In the genomic region with DNA sequence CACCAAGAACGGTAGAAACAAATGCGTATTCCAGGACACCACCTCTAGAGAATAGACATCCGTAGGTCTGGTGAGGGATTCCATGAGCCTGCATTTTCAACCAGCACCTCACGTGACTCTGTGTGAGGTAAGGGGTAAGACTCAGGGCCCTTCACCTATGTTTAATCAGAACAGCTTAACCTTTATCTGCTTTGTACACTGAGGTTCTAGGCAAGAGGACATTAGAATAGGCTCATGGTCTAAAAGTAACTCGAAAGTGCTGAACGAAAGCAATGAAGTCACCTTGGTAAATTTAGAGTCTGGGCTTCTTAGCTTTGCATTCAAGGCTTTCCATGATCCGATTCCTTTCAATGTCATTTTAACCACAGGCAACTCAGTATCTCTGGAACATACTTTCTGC, we compare ENCODE assay signal across 22 cellular contexts.
DNase-seq lines count a peak whose midpoint lies in the region; ATAC-seq and TF ChIP-seq lines count a peak whose summit lies in the region.
"Had no signal": no experiment of that assay in that cellular context is flagged by ENCODE, and none has a peak within 500 bp of the region (broad histone marks: within the 10 kb centered on the region; RNA-seq: fewer than 3 reads in every experiment).

No MANE protein-coding gene starts in this region.

- peaks cover 0 to 9% (median 2%) of the 10 kb centered on the region in 3 donors for H3K27me3 Mint-ChIP-seq in immature natural killer cell (ENCODE audit: low read depth in 3 of 3)

- no peaks in the 10 kb centered on the region for H3K9me3 Mint-ChIP-seq in immature natural killer cell
- H3K9me3 Mint-ChIP-seq: GM23338 had no signal

- no peaks in the 10 kb centered on the region for H3K36me3 ChIP-seq in right atrium auricular region
- H3K36me3 ChIP-seq in psoas muscle (ENCODE audit: insufficient read depth in 1 of 2, low read depth in 1 of 2): no peaks in the 10 kb centered on the region
- H3K36me3 ChIP-seq: BLaER1, HAP-1 had no signal

- no peaks in the 10 kb centered on the region for H3K4me1 Mint-ChIP-seq in immature natural killer cell
- H3K4me1 Mint-ChIP-seq: B cell; CD4-positive, CD25-positive, alpha-beta regulatory T cell; CD8-positive, alpha-beta memory T cell; GM23338 had no signal

- 87% methylated on average over 7 of the region's 7 CpGs for WGBS in right cardiac atrium
- WGBS in psoas muscle, 3 donors: 60 to 68% (median 68%) methylated on average over 7 of the region's 7 CpGs

- TF ChIP-seq CTCF in right atrium auricular region (IDR thresholded peaks at IDR 0.05) (no peak), psoas muscle (IDR thresholded peaks at IDR 0.05) (no peak)

- H3K27me3 ChIP-seq in right cardiac atrium (ENCODE audit: control insufficient read depth, insufficient read depth): no peaks in the 10 kb centered on the region
- no peaks in the 10 kb centered on the region for H3K27me3 ChIP-seq in right atrium auricular region
- no peaks in the 10 kb centered on the region for H3K27me3 ChIP-seq in psoas muscle (ENCODE audit: insufficient read depth in 3 of 3, low read length in 2 of 3)
- H3K27me3 ChIP-seq: BLaER1 had no signal

- no peak for DNase-seq in Right ventricle myocardium superior
- DNase-seq in right cardiac atrium: no peak
- no peak for DNase-seq in left ventricle myocardium superior
- DNase-seq in right atrium auricular region (ENCODE audit: low spot score): no peak
- no peak for DNase-seq in psoas muscle
- DNase-seq in NCI-H2081 (lab: John Stamatoyannopoulos, UW): no peak
- no peak for DNase-seq in immature natural killer cell
- no peak for DNase-seq in activated CD4-positive, alpha-beta T cell treated with anti-CD3 and anti-CD28 coated beads for 1 hour
- DNase-seq: CD4-positive, CD25-positive, alpha-beta regulatory T cell; CD8-positive, alpha-beta memory T cell; DMS 273 treated with DMSO at 0.1 percent for 48 hours; DMS79; EL; GDM1; HFFc6 had no signal

- H3K4me3 Mint-ChIP-seq in immature natural killer cell: no peak overlapping the region
- H3K4me3 Mint-ChIP-seq: B cell; CD4-positive, CD25-positive, alpha-beta regulatory T cell; CD8-positive, alpha-beta memory T cell; GM23338; HFFc6 had no signal

- no peaks in the 10 kb centered on the region for H3K36me3 Mint-ChIP-seq in immature natural killer cell
- H3K36me3 Mint-ChIP-seq: CD4-positive, CD25-positive, alpha-beta regulatory T cell had no signal

- ATAC-seq in Right ventricle myocardium superior (ENCODE audit: poor library complexity): peak; percentile 32
- no peak for ATAC-seq in right cardiac atrium
- peak; percentile 86 for ATAC-seq in left ventricle myocardium superior
- ATAC-seq in psoas muscle: peak; percentile 71 to 90 (median 84)
- ATAC-seq: GM12878, GM23338 had no signal

- no peak overlapping the region for H3K27ac Mint-ChIP-seq in immature natural killer cell
- H3K27ac Mint-ChIP-seq: B cell; CD4-positive, CD25-positive, alpha-beta regulatory T cell; CD8-positive, alpha-beta memory T cell; GM23338; HFFc6 had no signal

- H3K4me3 ChIP-seq in right cardiac atrium (ENCODE audit: low read length): no peak overlapping the region
- no peak overlapping the region for H3K4me3 ChIP-seq in right atrium auricular region
- H3K4me3 ChIP-seq in psoas muscle: no peak overlapping the region
- H3K4me3 ChIP-seq: BLaER1, GM12878, GM23338, HAP-1 had no signal

- H3K27ac ChIP-seq in right cardiac atrium (ENCODE audit: low read length) (no peak overlapping the region), right atrium auricular region (no peak overlapping the region), psoas muscle (peak overlapping the region; percentile 50)
- H3K27ac ChIP-seq: 22Rv1, BLaER1, C4-2B had no signal

- H3K4me1 ChIP-seq in right cardiac atrium (ENCODE audit: control insufficient read depth, insufficient read depth, low read length) (no peaks in the 10 kb centered on the region), right atrium auricular region (no peaks in the 10 kb centered on the region), psoas muscle (peaks cover 5% of the 10 kb centered on the region)
- H3K4me1 ChIP-seq: BLaER1, HAP-1 had no signal

- no peaks in the 10 kb centered on the region for H3K9me3 ChIP-seq in right cardiac atrium (ENCODE audit: control insufficient read depth, low read length)
- H3K9me3 ChIP-seq in right atrium auricular region: no peaks in the 10 kb centered on the region
- H3K9me3 ChIP-seq in psoas muscle: no peaks in the 10 kb centered on the region
- H3K9me3 ChIP-seq: BLaER1, HAP-1 had no signal

- intact Hi-C loops in Right ventricle myocardium superior (cut with DNase I): no loop called here
- intact Hi-C loops in right cardiac atrium (cut with DNase I): no loop called here
- intact Hi-C loops in left ventricle myocardium superior (cut with micrococcal nuclease): no loop called here
- intact Hi-C loops in psoas muscle (cut with DNase I): no loop called here

Comparison
In these comparisons a context has a peak if more than half of its experiments do, and no peak if none do; other contexts are left out.
1. ATAC-seq: peak in Right ventricle myocardium superior (single experiment), left ventricle myocardium superior (single experiment) and psoas muscle (4 of 4); none in right cardiac atrium (0 of 2).